Comparison of ENCODE assay signal across 24 cellular contexts in genomic region chr2:17771956-17772355, GRCh38. TPM values are rescaled to one million over a fixed set of nuclear protein-coding genes. Genes with fewer than 3 reads are reported as not detected.
A peak's percentile ranks its signal among the peaks of the same experiment; 100 is the strongest.
DNase-seq lines count a peak whose midpoint lies in the region; ATAC-seq, FAIRE-seq and TF ChIP-seq lines count a peak whose summit lies in the region.
"Had no signal": no experiment of that assay in that cellular context is flagged by ENCODE, and none has a peak within 500 bp of the region (broad histone marks: within the 10 kb centered on the region; RNA-seq: fewer than 3 reads in every experiment).

No MANE protein-coding gene starts in this region.

- H3K9me3 ChIP-seq in gastrocnemius medialis: no peaks in the 10 kb centered on the region
- H3K9me3 ChIP-seq in endodermal cell (ENCODE audit: control insufficient read depth, low read length): no peaks in the 10 kb centered on the region

- H3K4me3 Mint-ChIP-seq in endodermal cell: no peak overlapping the region
- H3K4me3 Mint-ChIP-seq: CD4-positive, alpha-beta memory T cell had no signal

- ATAC-seq in left ventricle myocardium superior: peak; percentile 58
- no peak for ATAC-seq in Right ventricle myocardium inferior
- ATAC-seq in gastrocnemius medialis: peak; percentile 93
- no peak for ATAC-seq in GM21367 (IDR thresholded peaks at IDR 0.05; ENCODE audit: unreplicated experiment)

- peaks cover 34% of the 10 kb centered on the region for H3K36me3 Mint-ChIP-seq in endodermal cell (ENCODE audit: low read depth)

- H3K27me3 Mint-ChIP-seq in endodermal cell (ENCODE audit: insufficient read depth): no peaks in the 10 kb centered on the region
- H3K27me3 Mint-ChIP-seq: CD4-positive, alpha-beta memory T cell had no signal

- TF ChIP-seq CTCF in gastrocnemius medialis (IDR thresholded peaks at IDR 0.05 in 4 of 5, conservative IDR thresholded peaks at IDR 0.05 in 1 of 5) (no peak), endodermal cell (conservative IDR thresholded peaks at IDR 0.05) (no peak)

- TF ChIP-seq POLR2A in gastrocnemius medialis (IDR thresholded peaks at IDR 0.05): no peak

- peak; percentile 63 for FAIRE-seq in frontal cortex (lab: Jason Lieb, UNC)
- FAIRE-seq: GM12891, GM18507, H1 had no signal

- 92% methylated on average over 1 of the region's 2 CpGs; no CpG with 5 or more reads in 1 of the 2 experiments for WGBS in endodermal cell (ENCODE audit: insufficient coverage in 1 of 2, insufficient read length in 1 of 2), 2 experiments

- H3K27me3 ChIP-seq in gastrocnemius medialis: no peaks in the 10 kb centered on the region
- H3K27me3 ChIP-seq in endodermal cell (ENCODE audit: control insufficient read depth, insufficient read depth, low read length, poor library complexity, severe bottlenecking): no peaks in the 10 kb centered on the region

- no peaks in the 10 kb centered on the region for H3K9me3 Mint-ChIP-seq in endodermal cell
- H3K9me3 Mint-ChIP-seq: CD4-positive, alpha-beta memory T cell had no signal

- H3K27ac Mint-ChIP-seq in endodermal cell: no peak overlapping the region
- H3K27ac Mint-ChIP-seq: CD4-positive, alpha-beta memory T cell had no signal

- H3K27ac ChIP-seq in gastrocnemius medialis (peak overlapping the region; percentile 30 to 67 (median 60)), endodermal cell (ENCODE audit: low read depth, low read length) (no peak overlapping the region)
- H3K27ac ChIP-seq: GM23248 had no signal

- intact Hi-C loops in left ventricle myocardium superior (cut with micrococcal nuclease): no loop called here
- intact Hi-C loops in Right ventricle myocardium inferior (cut with DNase I): no loop called here
- intact Hi-C loops in gastrocnemius medialis (cut with DNase I; ENCODE audit: low total_unique reads): no loop called here

- H3K4me1 ChIP-seq in gastrocnemius medialis (peaks cover 0 to 9% of the 10 kb centered on the region in 2 donors), endodermal cell (ENCODE audit: control insufficient read depth, insufficient read depth, low read length) (no peaks in the 10 kb centered on the region)

- H3K4me3 ChIP-seq in gastrocnemius medialis (peak overlapping the region in 1 of 4 donors; percentile 21), endodermal cell (ENCODE audit: low read length) (no peak overlapping the region)
- H3K4me3 ChIP-seq: GM23248 had no signal

- H3K9ac ChIP-seq in endodermal cell (ENCODE audit: extremely low read depth, low read length, poor library complexity, severe bottlenecking): no peak overlapping the region
- H3K9ac ChIP-seq: GM23248 had no signal

- DNase-seq in left ventricle myocardium superior (no peak), Right ventricle myocardium inferior (ENCODE audit: missing footprints) (no peak), frontal cortex (ENCODE audit: low spot score in 2 of 2) (no peak), gastrocnemius medialis (no peak), endodermal cell (no peak), NCI-H1092 treated with DMSO at 0.1 percent for 48 hours (lab: John Stamatoyannopoulos, UW) (no peak)
- DNase-seq: C1 segment of cervical spinal cord; Calu3; CD4-positive, alpha-beta memory T cell; COR-L47; DMS53; DMS79 treated with DMSO at 0.1 percent for 48 hours; GF-D8; GM23248; H7; HCEC 1CT had no signal

- no peaks in the 10 kb centered on the region for H3K4me1 Mint-ChIP-seq in endodermal cell
- H3K4me1 Mint-ChIP-seq: CD4-positive, alpha-beta memory T cell had no signal

- in situ Hi-C loops in gastrocnemius medialis (cut with MboI; ENCODE audit: low sequenced_read_pairs in 4 of 4): no loop called here

- H3K36me3 ChIP-seq in gastrocnemius medialis (no peaks in the 10 kb centered on the region), endodermal cell (ENCODE audit: control insufficient read depth, insufficient read depth, low read length) (peaks cover 62% of the 10 kb centered on the region)

RNA-seq across cellular contexts. Expression of gene GEN1, which starts 18.0 kb away (rescaled TPM):
- total RNA-seq in left ventricle myocardium superior (4.2 TPM), Right ventricle myocardium inferior (3.3 TPM), frontal cortex (5.3 TPM), gastrocnemius medialis (1 to 10 TPM in 3 of 4 donors, under 1 TPM in 1; 0.31 to 8.7 (median 2.3) TPM), endodermal cell (10 to 100 TPM; 24.5 to 34.5 TPM)
- 12.6 TPM for polyA plus RNA-seq in endodermal cell (2013, experiment 1 of 2)
- polyA plus RNA-seq in endodermal cell (2013, experiment 2 of 2): 16.9 TPM

RNA-seq across cellular contexts. Expression of gene SMC6, which starts 18.3 kb away (rescaled TPM):
- 14.2 TPM for total RNA-seq in left ventricle myocardium superior
- 12.7 TPM for total RNA-seq in Right ventricle myocardium inferior
- 35.5 TPM for total RNA-seq in frontal cortex
- total RNA-seq in gastrocnemius medialis: 10 to 100 TPM in 2 of 4 donors, 1 to 10 TPM in 2; 7.5 to 11.0 (median 9.6) TPM
- total RNA-seq in endodermal cell: 10 to 100 TPM; 38.3 to 48.3 TPM
- 26.9 TPM for polyA plus RNA-seq in endodermal cell (2013, experiment 1 of 2)
- polyA plus RNA-seq in endodermal cell (2013, experiment 2 of 2): 27.0 TPM

RNA-seq across cellular contexts. Expression of gene MSGN1, which starts 44.3 kb away (rescaled TPM):
- total RNA-seq in left ventricle myocardium superior (not detected), Right ventricle myocardium inferior (not detected), frontal cortex (not detected), gastrocnemius medialis (not detected), endodermal cell (not detected)
- polyA plus RNA-seq in endodermal cell (2013, experiment 1 of 2): not detected
- polyA plus RNA-seq in endodermal cell (2013, experiment 2 of 2): not detected
- total RNA-seq: A172; A673; Calu3; CD4-positive, alpha-beta memory T cell; Daoy; GM23248; H1; H7 had no signal
- polyA plus RNA-seq: BJ; CD4-positive, alpha-beta memory T cell; GM23248; H1 had no signal

Comparison
In these comparisons a context has a peak if more than half of its experiments do, and no peak if none do; other contexts are left out.
1. ATAC-seq: peak in left ventricle myocardium superior (single experiment) and gastrocnemius medialis (2 of 2); none in Right ventricle myocardium inferior (single experiment) and GM21367 (single experiment).